ENCODE assay signal across 24 cellular contexts in genomic region chr4:153019906-153020305, GRCh38.
"Had no signal": no experiment of that assay in that cellular context is flagged by ENCODE, and none has a peak within 500 bp of the region (broad histone marks: within the 10 kb centered on the region; RNA-seq: fewer than 3 reads in every experiment).

No MANE protein-coding gene starts in this region.

- H3K4me2 ChIP-seq: hepatocyte, smooth muscle cell had no signal

- H3K27ac Mint-ChIP-seq: dendritic cell treated with granulocyte-macrophage colony-stimulating factor and Interleukin-4, amounts not matched to agents 40 ng/mL and 50 ng/mL, for 4 days; endodermal cell; memory B cell; natural killer cell; stimulated activated naive CD8-positive, alpha-beta T cell treated with anti-CD3 and anti-CD28 coated beads, Interleukin-15, amount 100 ng/mL, for 72 hours had no signal

- H3K9me3 Mint-ChIP-seq: dendritic cell treated with granulocyte-macrophage colony-stimulating factor and Interleukin-4, amounts not matched to agents 40 ng/mL and 50 ng/mL, for 4 days; endodermal cell; natural killer cell had no signal

- H3K36me3 Mint-ChIP-seq: natural killer cell had no signal

- H3K36me3 ChIP-seq: colonic mucosa, gastrocnemius medialis, heart left ventricle, prostate gland, right atrium auricular region, suprapubic skin had no signal

- H3K4me1 Mint-ChIP-seq: natural killer cell had no signal

- H3K27me3 ChIP-seq: colonic mucosa, hepatocyte, right atrium auricular region, suprapubic skin had no signal

- H3K4me3 ChIP-seq: colonic mucosa, gastrocnemius medialis, heart left ventricle, hepatocyte, lung, prostate gland, right atrium auricular region, smooth muscle cell, suprapubic skin had no signal

- H3K27me3 Mint-ChIP-seq: dendritic cell treated with granulocyte-macrophage colony-stimulating factor and Interleukin-4, amounts not matched to agents 40 ng/mL and 50 ng/mL, for 4 days; memory B cell had no signal

- H3K4me3 Mint-ChIP-seq: dendritic cell treated with granulocyte-macrophage colony-stimulating factor and Interleukin-4, amounts not matched to agents 40 ng/mL and 50 ng/mL, for 4 days; endodermal cell; memory B cell; natural killer cell; stimulated activated naive CD8-positive, alpha-beta T cell treated with anti-CD3 and anti-CD28 coated beads, Interleukin-15, amount 100 ng/mL, for 72 hours had no signal

- DNase-seq: colonic mucosa; effector CD8-positive, alpha-beta T cell; endodermal cell; foreskin fibroblast; gastrocnemius medialis; heart left ventricle; kidney; natural killer cell; stimulated activated CD4-positive, alpha-beta T cell treated with anti-CD3 and anti-CD28 coated beads, Interleukin-12 subunit alpha, Interleukin-12 subunit beta, amount 100 ng/mL, for 4 hours; stimulated activated CD4-positive, alpha-beta T cell treated with anti-CD3 and anti-CD28 coated beads, Interleukin-1b, Interleukin-23, amount 100 ng/mL, for 48 hours; stimulated activated CD4-positive, alpha-beta T cell treated with anti-CD3 and anti-CD28 coated beads, Interleukin-4, amount 100 ng/mL, for 1 hour; stimulated activated CD8-positive, alpha-beta memory T cell treated with anti-CD3 and anti-CD28 coated beads, Interleukin-4, amount 100 ng/mL, for 48 hours; stimulated activated naive CD4-positive, alpha-beta T cell; stimulated activated naive CD8-positive, alpha-beta T cell treated with anti-CD3 and anti-CD28 coated beads, Interleukin-15, amount 100 ng/mL, for 72 hours; trophoblast cell had no signal

- H3K4me1 ChIP-seq: colonic mucosa, gastrocnemius medialis, heart left ventricle, prostate gland, right atrium auricular region had no signal

- H3K27ac ChIP-seq: colonic mucosa, epithelial cell of prostate, gastrocnemius medialis, heart left ventricle, hepatocyte, prostate gland, right atrium auricular region, suprapubic skin had no signal

- H2AFZ ChIP-seq: hepatocyte had no signal

- H3K9me3 ChIP-seq: colonic mucosa, gastrocnemius medialis, heart left ventricle, prostate gland, right atrium auricular region, suprapubic skin had no signal

- H3K79me2 ChIP-seq: hepatocyte had no signal
